19 cellular contexts compared by ENCODE assay signal in the genomic region with DNA sequence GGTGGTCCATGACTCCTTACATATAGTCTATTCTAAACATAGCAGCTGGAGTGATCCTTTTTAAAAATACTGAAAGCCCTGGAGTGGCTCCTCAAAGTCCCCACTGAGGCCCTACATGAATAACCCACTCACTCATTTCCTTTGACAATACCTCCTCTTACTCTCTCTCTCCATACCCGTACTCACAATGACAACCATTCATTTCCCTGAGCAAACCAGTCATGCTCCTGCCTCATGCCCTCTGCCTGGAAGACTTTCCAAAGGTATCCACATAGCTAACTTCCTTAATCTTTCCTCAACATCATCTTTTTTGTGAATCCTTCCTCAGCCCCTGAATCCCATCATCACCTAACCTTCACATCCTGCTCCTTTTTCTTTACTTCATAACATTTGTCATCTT.
DNase-seq lines count a peak whose midpoint lies in the region; ATAC-seq and TF ChIP-seq lines count a peak whose summit lies in the region.
"Had no signal": no experiment of that assay in that cellular context is flagged by ENCODE, and none has a peak within 500 bp of the region (broad histone marks: within the 10 kb centered on the region; RNA-seq: fewer than 3 reads in every experiment).

No MANE protein-coding gene starts in this region.

- no peaks in the 10 kb centered on the region for H4K20me1 ChIP-seq in SU-DHL-6 (ENCODE audit: low read depth, low read length)

- H3K27ac Mint-ChIP-seq in natural killer cell treated with Interleukin-12 subunit alpha and Interleukin-12 subunit beta and Interleukin-15 and Interleukin-18, amount 100 ng/mL, for 72 hours = no peak overlapping the region
- H3K27ac Mint-ChIP-seq in natural killer cell (peak overlapping the region in 1 of 2 donors; percentile 12), immature natural killer cell (peak overlapping the region in 1 of 6 donors; percentile 43)

- peak overlapping the region; percentile 74 for H3K4me2 ChIP-seq in SU-DHL-6 (ENCODE audit: low read depth, low read length, poor library complexity, severe bottlenecking)

- peaks cover 20% of the 10 kb centered on the region for H3F3A ChIP-seq in SU-DHL-6 (ENCODE audit: insufficient read depth)

- H3K79me2 ChIP-seq in SU-DHL-6 (ENCODE audit: insufficient read depth, low read length) = no peaks in the 10 kb centered on the region; the same call in 1 of the 2 replicates

- peaks cover 4% of the 10 kb centered on the region for H3K9me3 Mint-ChIP-seq in natural killer cell treated with Interleukin-12 subunit alpha and Interleukin-12 subunit beta and Interleukin-15 and Interleukin-18, amount 100 ng/mL, for 72 hours
- H3K9me3 Mint-ChIP-seq in natural killer cell = no peaks in the 10 kb centered on the region
- H3K9me3 Mint-ChIP-seq in immature natural killer cell = no peaks in the 10 kb centered on the region

- in situ Hi-C loops in G401 (cut with HindIII; ENCODE audit: low sequenced_read_pairs) = no loop called here

- intact Hi-C loops in natural killer cell (cut with micrococcal nuclease) = loop anchor here (10.0 kb wide), 1 partner anchor 101 kb away; a partner anchor contains a TSS

- no peak overlapping the region for H3K4me3 ChIP-seq in SU-DHL-6 (ENCODE audit: insufficient read depth, low read length, poor library complexity, severe bottlenecking)
- H3K4me3 ChIP-seq: colonic mucosa, K562, Peyer's patch, skin epidermis had no signal

- ATAC-seq in natural killer cell treated with Interleukin-12 subunit alpha and Interleukin-12 subunit beta and Interleukin-15 and Interleukin-18, amount 100 ng/mL, for 72 hours = no peak
- ATAC-seq in natural killer cell = no peak
- no peak for ATAC-seq in GM21360 (IDR thresholded peaks at IDR 0.05; ENCODE audit: unreplicated experiment)
- ATAC-seq: K562 had no signal

- no peak for TF ChIP-seq CTCF in natural killer cell (IDR thresholded peaks at IDR 0.05)
- no peak for TF ChIP-seq CTCF in SU-DHL-6 (IDR thresholded peaks at IDR 0.05; ENCODE audit: insufficient read depth, low read length, poor library complexity, severe bottlenecking)
- no peak for TF ChIP-seq CTCF in RWPE1 (conservative IDR thresholded peaks at IDR 0.05; ENCODE audit: low read depth)

- H3K4me3 Mint-ChIP-seq in natural killer cell treated with Interleukin-12 subunit alpha and Interleukin-12 subunit beta and Interleukin-15 and Interleukin-18, amount 100 ng/mL, for 72 hours = peak overlapping the region; percentile 0
- H3K4me3 Mint-ChIP-seq in natural killer cell (no peak overlapping the region), immature natural killer cell (peak overlapping the region in 3 of 5 donors; percentile 14 to 24 (median 23))

- H3K36me3 ChIP-seq in SU-DHL-6 (ENCODE audit: low read length) = no peaks in the 10 kb centered on the region
- H3K36me3 ChIP-seq: adrenal gland, BE2C, colonic mucosa, Peyer's patch had no signal

- no peak for DNase-seq in natural killer cell treated with Interleukin-12 subunit alpha and Interleukin-12 subunit beta and Interleukin-15 and Interleukin-18, amount 100 ng/mL, for 72 hours (ENCODE audit: low spot score)
- no peak for DNase-seq in natural killer cell
- DNase-seq in immature natural killer cell = no peak
- no peak for DNase-seq in RWPE1 (ENCODE audit: low spot score)
- DNase-seq in NAMALWA (ENCODE audit: low spot score) = no peak
- DNase-seq in G401 (ENCODE audit: low spot score) = no peak
- DNase-seq: activated CD4-positive, alpha-beta T cell treated with anti-CD3 and anti-CD28 coated beads for 1 hour; adrenal gland; BE2C; colonic mucosa; NCI-H1436 treated with DMSO at 0.1 percent for 48 hours; NCI-H2171; NCI-H524; Peyer's patch; T-helper 1 cell had no signal

- no peak overlapping the region for H2AFZ ChIP-seq in SU-DHL-6 (ENCODE audit: low read depth, low read length, severe bottlenecking)

- H3K27me3 Mint-ChIP-seq in natural killer cell treated with Interleukin-12 subunit alpha and Interleukin-12 subunit beta and Interleukin-15 and Interleukin-18, amount 100 ng/mL, for 72 hours = no peaks in the 10 kb centered on the region
- H3K27me3 Mint-ChIP-seq in natural killer cell (ENCODE audit: low read depth in 2 of 2) = no peaks in the 10 kb centered on the region
- H3K27me3 Mint-ChIP-seq in immature natural killer cell (ENCODE audit: low read depth in 3 of 3) = no peaks in the 10 kb centered on the region

- H3K9ac ChIP-seq in SU-DHL-6 (ENCODE audit: low read length) = no peak overlapping the region

- no peak overlapping the region for H3K27ac ChIP-seq in SU-DHL-6 (ENCODE audit: low read depth, low read length)
- H3K27ac ChIP-seq in RWPE1 = no peak overlapping the region
- H3K27ac ChIP-seq: adrenal gland, colonic mucosa, Peyer's patch, skin epidermis had no signal

- POLR2A ChIA-PET in RWPE1 (lab: Yijun Ruan, JAX; ENCODE audit: low non-redundant PET) = interaction anchor here (0.6 kb wide), 1 partner anchor 101 kb away, joined by 6 read pairs; no protein-coding TSS in a partner anchor

- peaks cover 19 to 28% of the 10 kb centered on the region in 2 donors for H3K4me1 Mint-ChIP-seq in natural killer cell treated with Interleukin-12 subunit alpha and Interleukin-12 subunit beta and Interleukin-15 and Interleukin-18, amount 100 ng/mL, for 72 hours (ENCODE audit: low read depth in 2 of 2)
- peaks cover 21 to 31% of the 10 kb centered on the region in 2 donors for H3K4me1 Mint-ChIP-seq in natural killer cell
- peaks cover 31 to 53% of the 10 kb centered on the region in 2 donors for H3K4me1 Mint-ChIP-seq in immature natural killer cell

- H3K9me3 ChIP-seq in SU-DHL-6 (ENCODE audit: insufficient read depth, low read length) = no peaks in the 10 kb centered on the region
- H3K9me3 ChIP-seq: adrenal gland, BE2C, colonic mucosa, Peyer's patch had no signal

- no peaks in the 10 kb centered on the region for H3K27me3 ChIP-seq in SU-DHL-6 (ENCODE audit: low read length)
- H3K27me3 ChIP-seq: adrenal gland, BE2C, colonic mucosa, Peyer's patch had no signal

- H3K36me3 Mint-ChIP-seq in natural killer cell treated with Interleukin-12 subunit alpha and Interleukin-12 subunit beta and Interleukin-15 and Interleukin-18, amount 100 ng/mL, for 72 hours = peaks cover 10% of the 10 kb centered on the region
- H3K36me3 Mint-ChIP-seq in natural killer cell (no peaks in the 10 kb centered on the region), immature natural killer cell (peaks cover 0 to 3% (median 3%) of the 10 kb centered on the region in 3 donors)

- H3K9me2 ChIP-seq in SU-DHL-6 (replicated peaks; ENCODE audit: insufficient read depth, low read length) = no peaks in the 10 kb centered on the region

- CTCF ChIA-PET in RWPE1 (lab: Yijun Ruan, JAX) = interaction anchor here (0.5 to 0.6 kb wide), 2 partner anchors 9 to 91 kb away, joined by 3 to 5 read pairs; no protein-coding TSS in a partner anchor
